Comparison of ENCODE assay signal across 13 cellular contexts in genomic region chr4:78799551-78800495, GRCh38. TPM values are rescaled to one million over a fixed set of nuclear protein-coding genes. Genes with fewer than 3 reads are reported as not detected.
DNase-seq lines count a peak whose midpoint lies in the region; ATAC-seq and TF ChIP-seq lines count a peak whose summit lies in the region.
"Had no signal": no experiment of that assay in that cellular context is flagged by ENCODE, and none has a peak within 500 bp of the region (broad histone marks: within the 10 kb centered on the region; RNA-seq: fewer than 3 reads in every experiment).

No MANE protein-coding gene starts in this region.

- H3K27me3 ChIP-seq in lower lobe of right lung (ENCODE audit: low read depth): no peaks in the 10 kb centered on the region
- H3K27me3 ChIP-seq: BLaER1 treated with 17β-estradiol and CSF1 and Interleukin-3, amounts not matched to agents 10 nM and 100 nM; MG63; neural progenitor cell had no signal

- POLR2A ChIA-PET in activated B cell treated with CpG ODN at 0.5 μM for 24 hours (lab: Charles Lee): interaction anchor here (0.7 kb wide), 1 partner anchor 23 kb away, joined by 3 read pairs; the partner anchor contains the start of gene BMP2K

- H3K27me3 Mint-ChIP-seq in activated B cell treated with CpG ODN at 0.5 μM for 24 hours (no peaks in the 10 kb centered on the region), endothelial cell (ENCODE audit: unreplicated experiment) (peaks cover 1% of the 10 kb centered on the region)

- H3K4me3 ChIP-seq in lower lobe of right lung: no peak overlapping the region
- H3K4me3 ChIP-seq: BLaER1 treated with 17β-estradiol and CSF1 and Interleukin-3, amounts not matched to agents 10 nM and 100 nM; MG63; neural progenitor cell had no signal

- DNase-seq in DMS 273 treated with DMSO at 0.1 percent for 48 hours (lab: John Stamatoyannopoulos, UW): peak; percentile 77
- no peak for DNase-seq in activated B cell treated with CpG ODN at 0.5 μM for 24 hours
- no peak for DNase-seq in endothelial cell (ENCODE audit: low spot score)
- no peak for DNase-seq in stimulated activated CD4-positive, alpha-beta T cell treated with anti-CD3 and anti-CD28 coated beads, Interleukin-1b, Interleukin-23, amount 100 ng/mL, for 48 hours
- DNase-seq in dedifferentiated amniotic fluid mesenchymal stem cell (ENCODE audit: extremely low spot score): no peak
- no peak for DNase-seq in lower lobe of right lung
- DNase-seq: kidney glomerular epithelial cell; MG63; stimulated activated naive CD4-positive, alpha-beta T cell had no signal

- H3K27ac Mint-ChIP-seq in activated B cell treated with CpG ODN at 0.5 μM for 24 hours (peak overlapping the region; percentile 65), endothelial cell (ENCODE audit: unreplicated experiment) (no peak overlapping the region)
- H3K27ac Mint-ChIP-seq: neural progenitor cell had no signal

- no peak overlapping the region for H3K27ac ChIP-seq in lower lobe of right lung
- H3K27ac ChIP-seq: BLaER1 treated with 17β-estradiol and CSF1 and Interleukin-3, amounts not matched to agents 10 nM and 100 nM; neural progenitor cell had no signal

- CTCF ChIA-PET in activated B cell treated with CpG ODN at 0.5 μM for 24 hours (lab: Charles Lee): no interaction called here

- intact Hi-C loops in activated B cell treated with CpG ODN at 0.5 μM for 24 hours (cut with micrococcal nuclease): loop anchor here (2.0 kb wide), 1 partner anchor 15 kb away; no protein-coding TSS in a partner anchor
- intact Hi-C loops in lower lobe of right lung (cut with DNase I): no loop called here

- H3K9me3 ChIP-seq in lower lobe of right lung: no peaks in the 10 kb centered on the region
- H3K9me3 ChIP-seq: MG63 had no signal

- peak overlapping the region; percentile 17 for H3K4me3 Mint-ChIP-seq in activated B cell treated with CpG ODN at 0.5 μM for 24 hours
- no peak overlapping the region for H3K4me3 Mint-ChIP-seq in endothelial cell (ENCODE audit: unreplicated experiment)
- H3K4me3 Mint-ChIP-seq: neural progenitor cell had no signal

- peaks cover 5% of the 10 kb centered on the region for H3K9me3 Mint-ChIP-seq in activated B cell treated with CpG ODN at 0.5 μM for 24 hours
- no peaks in the 10 kb centered on the region for H3K9me3 Mint-ChIP-seq in endothelial cell (ENCODE audit: unreplicated experiment)

- H3K36me3 Mint-ChIP-seq in activated B cell treated with CpG ODN at 0.5 μM for 24 hours (ENCODE audit: low read depth) (peaks cover 29% of the 10 kb centered on the region), endothelial cell (ENCODE audit: low read depth, unreplicated experiment) (peaks cover 10% of the 10 kb centered on the region)

- no peak for TF ChIP-seq CTCF in activated B cell treated with CpG ODN at 0.5 μM for 24 hours (IDR thresholded peaks at IDR 0.05)
- no peak for TF ChIP-seq CTCF in endothelial cell (IDR thresholded peaks at IDR 0.05; ENCODE audit: unreplicated experiment)
- no peak for TF ChIP-seq CTCF in lower lobe of right lung (IDR thresholded peaks at IDR 0.05)

- H3K4me1 ChIP-seq in lower lobe of right lung: no peaks in the 10 kb centered on the region
- H3K4me1 ChIP-seq: neural progenitor cell had no signal

- H3K36me3 ChIP-seq in lower lobe of right lung: no peaks in the 10 kb centered on the region
- H3K36me3 ChIP-seq: MG63, neural progenitor cell had no signal

- peak; percentile 76 for ATAC-seq in GM18867 (IDR thresholded peaks at IDR 0.05; ENCODE audit: unreplicated experiment)
- peak; percentile 51 for ATAC-seq in HG03135 (IDR thresholded peaks at IDR 0.05; ENCODE audit: unreplicated experiment)
- no peak for ATAC-seq in activated B cell treated with CpG ODN at 0.5 μM for 24 hours (ENCODE audit: low read depth)
- ATAC-seq in lower lobe of right lung: no peak

- H3K4me1 Mint-ChIP-seq in activated B cell treated with CpG ODN at 0.5 μM for 24 hours (peaks cover 76% of the 10 kb centered on the region), endothelial cell (ENCODE audit: unreplicated experiment) (peaks cover 38% of the 10 kb centered on the region)
- H3K4me1 Mint-ChIP-seq: neural progenitor cell had no signal

RNA-seq across cellular contexts. Expression of gene BMP2K, which starts 23.7 kb away (rescaled TPM):
- total RNA-seq in activated B cell treated with CpG ODN at 0.5 μM for 24 hours (112 and 135 TPM in 2 replicates), endothelial cell (ENCODE audit: unreplicated experiment) (270 TPM), lower lobe of right lung (48.9 TPM)

Comparison
In these comparisons a context has a peak if more than half of its experiments do, and no peak if none do; other contexts are left out.
1. ATAC-seq: peak in GM18867 (single experiment) and HG03135 (single experiment); none in activated B cell treated with CpG ODN at 0.5 μM for 24 hours (single experiment) and lower lobe of right lung (0 of 2).